Comparison of ENCODE assay signal across 17 cellular contexts in genomic region chr2:204491528-204491927, GRCh38. TPM values are rescaled to one million over a fixed set of nuclear protein-coding genes. Genes with fewer than 3 reads are reported as not detected.
DNase-seq lines count a peak whose midpoint lies in the region; ATAC-seq and TF ChIP-seq lines count a peak whose summit lies in the region.
"Had no signal": no experiment of that assay in that cellular context is flagged by ENCODE, and none has a peak within 500 bp of the region (broad histone marks: within the 10 kb centered on the region; RNA-seq: fewer than 3 reads in every experiment).

No MANE protein-coding gene starts in this region.

- no peak overlapping the region for H3K27ac Mint-ChIP-seq in activated CD4-positive, alpha-beta T cell treated with anti-CD3 and anti-CD28 coated beads, Interleukin-2, amount 10 ng/mL, durations not matched to agents 7 days and 5 days
- no peak overlapping the region for H3K27ac Mint-ChIP-seq in T-cell
- H3K27ac Mint-ChIP-seq: activated T-helper 2 cell treated with anti-CD3 and anti-CD28 coated beads, Interferon-gamma antibody, Interleukin-2, Interleukin-4, amounts not matched to agents 10 μg/mL and 5 μg/mL and 100 μg/mL, durations not matched to agents 14 hours and 24 hours and 36 hours; stimulated activated naive CD8-positive, alpha-beta T cell treated with anti-CD3 and anti-CD28 coated beads, Interleukin-15, Interleukin-2, amounts not matched to agents 100 ng/mL and 50 ng/mL, for 24 hours had no signal

- POLR2A ChIA-PET in activated CD4-positive, alpha-beta T cell treated with anti-CD3 and anti-CD28 coated beads, Interleukin-2, amount 10 ng/mL, durations not matched to agents 7 days and 5 days (lab: Charles Lee): no interaction called here
- POLR2A ChIA-PET in T-cell (lab: Charles Lee): no interaction called here

- H3K4me1 Mint-ChIP-seq in activated CD4-positive, alpha-beta T cell treated with anti-CD3 and anti-CD28 coated beads, Interleukin-2, amount 10 ng/mL, durations not matched to agents 7 days and 5 days: no peaks in the 10 kb centered on the region
- no peaks in the 10 kb centered on the region for H3K4me1 Mint-ChIP-seq in T-cell

- no peak for TF ChIP-seq CTCF in choroid plexus epithelial cell (conservative IDR thresholded peaks at IDR 0.05; ENCODE audit: low read depth, low read length)

- no peaks in the 10 kb centered on the region for H3K9me3 Mint-ChIP-seq in activated CD4-positive, alpha-beta T cell treated with anti-CD3 and anti-CD28 coated beads, Interleukin-2, amount 10 ng/mL, durations not matched to agents 7 days and 5 days
- H3K9me3 Mint-ChIP-seq in T-cell: no peaks in the 10 kb centered on the region
- H3K9me3 Mint-ChIP-seq: activated T-helper 2 cell treated with anti-CD3 and anti-CD28 coated beads, Interferon-gamma antibody, Interleukin-2, Interleukin-4, amounts not matched to agents 10 μg/mL and 5 μg/mL and 100 μg/mL, durations not matched to agents 14 hours and 24 hours and 36 hours; stimulated activated naive CD8-positive, alpha-beta T cell treated with anti-CD3 and anti-CD28 coated beads, Interleukin-15, Interleukin-2, amounts not matched to agents 100 ng/mL and 50 ng/mL, for 24 hours had no signal

- DNase-seq in DMS 273 (lab: John Stamatoyannopoulos, UW; ENCODE audit: unreplicated experiment) (peak; percentile 5), DMS 273 treated with DMSO at 0.1 percent for 48 hours (lab: John Stamatoyannopoulos, UW) (no peak), NCI-H446 treated with DMSO at 0.1 percent for 48 hours (lab: John Stamatoyannopoulos, UW) (peak; percentile 33), choroid plexus epithelial cell (ENCODE audit: low read depth) (peak; percentile 38), renal cortical epithelial cell (ENCODE audit: low read depth) (peak; percentile 92), T-cell (no peak)
- DNase-seq in activated CD4-positive, alpha-beta T cell treated with anti-CD3 and anti-CD28 coated beads, Interleukin-2, amount 10 ng/mL, durations not matched to agents 7 days and 5 days: no peak
- DNase-seq: activated CD4-positive, alpha-beta T cell treated with anti-CD3 and anti-CD28 coated beads for 1 hour; central memory CD4-positive, alpha-beta T cell; NCI-H2081 treated with DMSO at 0.1 percent for 48 hours; ovary; SIG-M5; stimulated activated CD4-positive, alpha-beta T cell treated with anti-CD3 and anti-CD28 coated beads, Interleukin-4, amount 100 ng/mL, for 1 hour had no signal

- no peak overlapping the region for H3K4me3 ChIP-seq in choroid plexus epithelial cell (ENCODE audit: low read depth, low read length)
- H3K4me3 ChIP-seq: lung, ovary had no signal

- no peak for ATAC-seq in T-cell (replicated peaks in 1 of 4)
- no peak for ATAC-seq in HG03457 (IDR thresholded peaks at IDR 0.05; ENCODE audit: unreplicated experiment)

- no peak overlapping the region for H3K4me3 Mint-ChIP-seq in activated CD4-positive, alpha-beta T cell treated with anti-CD3 and anti-CD28 coated beads, Interleukin-2, amount 10 ng/mL, durations not matched to agents 7 days and 5 days
- no peak overlapping the region for H3K4me3 Mint-ChIP-seq in T-cell
- H3K4me3 Mint-ChIP-seq: stimulated activated naive CD8-positive, alpha-beta T cell treated with anti-CD3 and anti-CD28 coated beads, Interleukin-15, Interleukin-2, amounts not matched to agents 100 ng/mL and 50 ng/mL, for 24 hours had no signal

- no peaks in the 10 kb centered on the region for H3K36me3 Mint-ChIP-seq in activated CD4-positive, alpha-beta T cell treated with anti-CD3 and anti-CD28 coated beads, Interleukin-2, amount 10 ng/mL, durations not matched to agents 7 days and 5 days (ENCODE audit: low read depth)
- no peaks in the 10 kb centered on the region for H3K36me3 Mint-ChIP-seq in T-cell

- CTCF ChIA-PET in activated CD4-positive, alpha-beta T cell treated with anti-CD3 and anti-CD28 coated beads, Interleukin-2, amount 10 ng/mL, durations not matched to agents 7 days and 5 days (lab: Charles Lee): interaction anchor here (0.6 kb wide), 1 partner anchor 1305 kb away, joined by 4 read pairs; no protein-coding TSS in a partner anchor
- CTCF ChIA-PET in T-cell (lab: Charles Lee): no interaction called here

- H3K27me3 Mint-ChIP-seq in activated CD4-positive, alpha-beta T cell treated with anti-CD3 and anti-CD28 coated beads, Interleukin-2, amount 10 ng/mL, durations not matched to agents 7 days and 5 days: peaks cover 10% of the 10 kb centered on the region
- H3K27me3 Mint-ChIP-seq in T-cell: peaks cover 0 to 4% of the 10 kb centered on the region in 2 donors

RNA-seq across cellular contexts. Expression of gene PARD3B, which starts 53.7 kb away (rescaled TPM):
- 5.6 and 16.4 TPM in 2 replicates for total RNA-seq in renal cortical epithelial cell
- total RNA-seq in activated CD4-positive, alpha-beta T cell treated with anti-CD3 and anti-CD28 coated beads, Interleukin-2, amount 10 ng/mL, durations not matched to agents 7 days and 5 days: under 1 TPM; 0.50 to 0.77 TPM
- 1 to 10 TPM in 3 of 5 donors, under 1 TPM in 2; 0.75 to 2.0 (median 1.6) TPM for total RNA-seq in T-cell

Comparison
In these comparisons a context has a peak if more than half of its experiments do, and no peak if none do; other contexts are left out.
1. DNase-seq: peak in DMS 273 (single experiment), NCI-H446 treated with DMSO at 0.1 percent for 48 hours (single experiment), choroid plexus epithelial cell (single experiment) and renal cortical epithelial cell (single experiment); none in DMS 273 treated with DMSO at 0.1 percent for 48 hours (single experiment), activated CD4-positive, alpha-beta T cell treated with anti-CD3 and anti-CD28 coated beads, Interleukin-2, amount 10 ng/mL, durations not matched to agents 7 days and 5 days (single experiment) and T-cell (0 of 34).